Comparison of ENCODE assay signal across 14 cellular contexts in genomic region chr2:221961561-221961960, GRCh38.
A peak's percentile ranks its signal among the peaks of the same experiment; 100 is the strongest.
DNase-seq lines count a peak whose midpoint lies in the region; ATAC-seq and TF ChIP-seq lines count a peak whose summit lies in the region.
"Had no signal": no experiment of that assay in that cellular context is flagged by ENCODE, and none has a peak within 500 bp of the region (broad histone marks: within the 10 kb centered on the region; RNA-seq: fewer than 3 reads in every experiment).

No MANE protein-coding gene starts in this region.

- H3K14ac ChIP-seq in mesenchymal stem cell (ENCODE audit: low read length in 2 of 2), result no peak overlapping the region

- no peaks in the 10 kb centered on the region for H3K79me1 ChIP-seq in mesenchymal stem cell (replicated peaks; ENCODE audit: low read length, poor library complexity, severe bottlenecking)

- no peak overlapping the region for H3K27ac ChIP-seq in mesenchymal stem cell (ENCODE audit: low read length, poor library complexity, severe bottlenecking)
- H3K27ac ChIP-seq: BLaER1 had no signal

- no peak overlapping the region for H2BK15ac ChIP-seq in mesenchymal stem cell (ENCODE audit: low read depth, poor library complexity, severe bottlenecking)

- H4K91ac ChIP-seq in mesenchymal stem cell (ENCODE audit: low read length), result no peak overlapping the region

- H3K23ac ChIP-seq in mesenchymal stem cell (ENCODE audit: low read length in 2 of 2), result peak overlapping the region in 1 of 2 experiments; percentile 50

- H4K8ac ChIP-seq in mesenchymal stem cell (ENCODE audit: low read length), result peak overlapping the region; percentile 30

- no peak overlapping the region for H3K18ac ChIP-seq in mesenchymal stem cell (ENCODE audit: low read depth in 1 of 2, low read length in 2 of 2)

- H3K4me2 ChIP-seq in mesenchymal stem cell (ENCODE audit: low read length, poor library complexity, severe bottlenecking), result no peak overlapping the region
- H3K4me2 ChIP-seq: BLaER1, GM23338 had no signal

- H3K36me3 ChIP-seq in mesenchymal stem cell (ENCODE audit: control insufficient read depth in 1 of 2, insufficient read depth in 2 of 2, low read depth in 1 of 2, low read length in 2 of 2), result peaks cover 0 to 3% of the 10 kb centered on the region in 2 experiments
- H3K36me3 ChIP-seq: BLaER1 had no signal

- ATAC-seq in GM21526 (IDR thresholded peaks at IDR 0.05; ENCODE audit: low FRiP score, unreplicated experiment) (no peak), SK-N-SH treated with all-trans-retinoic acid at 6 μM for 48 hours (no peak)
- ATAC-seq: GM23338 had no signal

- H3K4me1 ChIP-seq in mesenchymal stem cell (ENCODE audit: control insufficient read depth, insufficient read depth, low read depth, low read length), result peaks cover 1% of the 10 kb centered on the region
- H3K4me1 ChIP-seq: BLaER1 had no signal

- H3K9me3 ChIP-seq in mesenchymal stem cell (ENCODE audit: control insufficient read depth, low read length), result no peaks in the 10 kb centered on the region
- H3K9me3 ChIP-seq: BLaER1 had no signal

- H3K27me3 ChIP-seq in mesenchymal stem cell (ENCODE audit: control insufficient read depth in 1 of 2, insufficient read depth in 1 of 2, low read length in 2 of 2), result no peaks in the 10 kb centered on the region
- H3K27me3 ChIP-seq: BLaER1 had no signal

- H3K9ac ChIP-seq in mesenchymal stem cell (ENCODE audit: low read length), result no peak overlapping the region
- H3K9ac ChIP-seq: BLaER1 had no signal

- no peak overlapping the region for H2BK12ac ChIP-seq in mesenchymal stem cell (ENCODE audit: low read length in 2 of 2)

- no peak overlapping the region for H3K4ac ChIP-seq in mesenchymal stem cell (ENCODE audit: low read depth in 1 of 2, low read length in 2 of 2)

- no peak overlapping the region for H3K4me3 ChIP-seq in mesenchymal stem cell (ENCODE audit: insufficient read depth in 1 of 2, low read depth in 1 of 2, low read length in 2 of 2)
- H3K4me3 ChIP-seq: BLaER1, GM23338 had no signal

- 96% methylated on average over 14 of the region's 14 CpGs for WGBS in mesenchymal stem cell

- DNase-seq in NCI-H146 (lab: John Stamatoyannopoulos, UW) (peak; percentile 55), NCI-H146 treated with DMSO at 0.1 percent for 48 hours (lab: John Stamatoyannopoulos, UW; ENCODE audit: unreplicated experiment) (no peak), DMS53 treated with DMSO at 0.1 percent for 48 hours (lab: John Stamatoyannopoulos, UW; ENCODE audit: unreplicated experiment) (peak; percentile 42), NCI-H69 (lab: John Stamatoyannopoulos, UW) (peak; percentile 90), mesenchymal stem cell (no peak)
- DNase-seq: 8988T, AML-193, DMS79, EL, H7 had no signal

- no peak overlapping the region for H2AK5ac ChIP-seq in mesenchymal stem cell (ENCODE audit: low read length, severe bottlenecking)

- H2BK120ac ChIP-seq in mesenchymal stem cell (ENCODE audit: low read depth, low read length), result no peak overlapping the region

- no peak overlapping the region for H2AFZ ChIP-seq in mesenchymal stem cell (ENCODE audit: low read depth, low read length)
- H2AFZ ChIP-seq: GM23338 had no signal

- no peak overlapping the region for H2BK5ac ChIP-seq in mesenchymal stem cell (ENCODE audit: low read depth, low read length, poor library complexity, severe bottlenecking)

TF ChIP-seq in SK-N-SH treated with all-trans-retinoic acid at 6 μM for 48 hours, 23 proteins besides CTCF, POLR2A, EP300 and RAD21:
- TF ChIP-seq ZNF70 (CRISPR knock-in tag; IDR thresholded peaks at IDR 0.05) (no peak), CREB5 (CRISPR knock-in tag; IDR thresholded peaks at IDR 0.05; ENCODE audit: low read depth) (no peak), ARNTL (CRISPR knock-in tag; IDR thresholded peaks at IDR 0.05; ENCODE audit: borderline replicate concordance, low read depth) (no peak), OSR1 (CRISPR knock-in tag; IDR thresholded peaks at IDR 0.05) (no peak), SNAI2 (CRISPR knock-in tag; IDR thresholded peaks at IDR 0.05) (no peak), POU6F1 (CRISPR knock-in tag; IDR thresholded peaks at IDR 0.05; ENCODE audit: borderline replicate concordance, low read depth) (no peak), GLIS3 (CRISPR knock-in tag; IDR thresholded peaks at IDR 0.05) (no peak), PPARA (CRISPR knock-in tag; IDR thresholded peaks at IDR 0.05; ENCODE audit: borderline replicate concordance) (no peak), TCF4 (CRISPR knock-in tag; IDR thresholded peaks at IDR 0.05; ENCODE audit: borderline replicate concordance) (no peak)
TF ChIP-seq in SK-N-SH treated with all-trans-retinoic acid at 6 μM for 48 hours: peak in this region for 0.

Comparison
In these comparisons a context has a peak if more than half of its experiments do, and no peak if none do; other contexts are left out.
1. DNase-seq: peak in NCI-H146 (single experiment), DMS53 treated with DMSO at 0.1 percent for 48 hours (single experiment) and NCI-H69 (single experiment); none in NCI-H146 treated with DMSO at 0.1 percent for 48 hours (single experiment) and mesenchymal stem cell (single experiment).